ENCODE assay signal across 7 cellular contexts in genomic region chr9:64369644-64370043, GRCh38.
A peak's percentile ranks its signal among the peaks of the same experiment; 100 is the strongest.
DNase-seq lines count a peak whose midpoint lies in the region; ATAC-seq, FAIRE-seq and TF ChIP-seq lines count a peak whose summit lies in the region.
"Not testable (repeated sequence)": the region's sequence is repeated elsewhere in the genome, so short reads cannot be mapped to it uniquely, and the experiment has no call there.

No MANE protein-coding gene starts in this region.

- not testable (repeated sequence) for H3K14ac ChIP-seq in mesenchymal stem cell (ENCODE audit: low read length in 2 of 2)

- not testable (repeated sequence) for H3K4me1 ChIP-seq in GM12878 (ENCODE audit: control insufficient read depth, insufficient read depth, low read length); esophagus squamous epithelium; mesenchymal stem cell (ENCODE audit: control insufficient read depth, insufficient read depth, low read depth, low read length)

- not testable (repeated sequence) for TF ChIP-seq EP300 in GM12878 (IDR thresholded peaks at IDR 0.05; ENCODE audit: borderline replicate concordance in 1 of 2, control insufficient read depth in 1 of 2, low read depth in 2 of 2, low read length in 2 of 2)

- H3K36me3 ChIP-seq in GM06990 (ENCODE audit: control insufficient read depth, insufficient read depth, low read length); WERI-Rb-1; GM12878 (ENCODE audit: control insufficient read depth in 2 of 2, insufficient read depth in 2 of 2, low read length in 1 of 2); esophagus squamous epithelium; mesenchymal stem cell (ENCODE audit: control insufficient read depth in 1 of 2, insufficient read depth in 2 of 2, low read depth in 1 of 2, low read length in 2 of 2): not testable (repeated sequence)

- not testable (repeated sequence) for H3K4me2 ChIP-seq in GM12878 (ENCODE audit: control insufficient read depth, insufficient read depth)
- peak overlapping the region; percentile 45 for H3K4me2 ChIP-seq in mesenchymal stem cell (ENCODE audit: low read length, poor library complexity, severe bottlenecking)

- ATAC-seq in GM12878; stimulated activated effector memory CD8-positive, alpha-beta T cell treated with anti-CD3 and anti-CD28 coated beads, Interleukin-12 subunit alpha, Interleukin-12 subunit beta, amount 100 ng/mL, for 72 hours: not testable (repeated sequence)

- H3K27ac ChIP-seq in WERI-Rb-1; GM12878 (ENCODE audit: control insufficient read depth, insufficient read depth); esophagus squamous epithelium; mesenchymal stem cell (ENCODE audit: low read length, poor library complexity, severe bottlenecking): not testable (repeated sequence)

- TF ChIP-seq POLR2A in GM12878 (IDR thresholded peaks at IDR 0.05; ENCODE audit: low read depth, low read length); esophagus squamous epithelium (IDR thresholded peaks at IDR 0.05): not testable (repeated sequence)

- H3K9me3 ChIP-seq in WERI-Rb-1 (ENCODE audit: severe bottlenecking); GM12878 (replicated peaks; ENCODE audit: control insufficient read depth, insufficient read depth, low read length); esophagus squamous epithelium; mesenchymal stem cell (ENCODE audit: control insufficient read depth, low read length): not testable (repeated sequence)

- intact Hi-C loops in GM12878 (cut with micrococcal nuclease; ENCODE audit: unreplicated experiment); esophagus squamous epithelium (cut with DNase I); posterior vena cava (cut with DNase I): not testable (repeated sequence)

- not testable (repeated sequence) for H4K20me1 ChIP-seq in GM12878 (ENCODE audit: control insufficient read depth, insufficient read depth)

- not testable (repeated sequence) for DNase-seq in GM06990 (ENCODE audit: extremely low read depth, insufficient read length); GM12878 (ENCODE audit: low read depth, low spot score); esophagus squamous epithelium (lab: John Stamatoyannopoulos, UW); mesenchymal stem cell; stimulated activated effector memory CD8-positive, alpha-beta T cell treated with anti-CD3 and anti-CD28 coated beads, Interleukin-12 subunit alpha, Interleukin-12 subunit beta, amount 100 ng/mL, for 72 hours (ENCODE audit: low spot score in 2 of 2)
- peak; percentile 5 for DNase-seq in WERI-Rb-1
- peak; percentile 1 for DNase-seq in posterior vena cava (ENCODE audit: low spot score)

- in situ Hi-C loops in GM12878 (cut with MboI), result not testable (repeated sequence)

- not testable (repeated sequence) for H3K9ac ChIP-seq in GM12878 (ENCODE audit: control insufficient read depth, insufficient read depth, low read length); mesenchymal stem cell (ENCODE audit: low read length)

- H3K18ac ChIP-seq in mesenchymal stem cell (ENCODE audit: low read depth in 1 of 2, low read length in 2 of 2), result not testable (repeated sequence)

- H2BK15ac ChIP-seq in mesenchymal stem cell (ENCODE audit: low read depth, poor library complexity, severe bottlenecking), result not testable (repeated sequence)

- not testable (repeated sequence) for H2BK12ac ChIP-seq in mesenchymal stem cell (ENCODE audit: low read length in 2 of 2)

- peak overlapping the region; percentile 37; the same call in 1 of the 2 replicates for H3K4me3 ChIP-seq in GM06990 (replicated peaks; ENCODE audit: low read depth, low read length)
- H3K4me3 ChIP-seq in WERI-Rb-1 (ENCODE audit: low read depth, low read length); GM12878; mesenchymal stem cell (ENCODE audit: insufficient read depth in 1 of 2, low read depth in 1 of 2, low read length in 2 of 2): not testable (repeated sequence)
- H3K4me3 ChIP-seq in esophagus squamous epithelium, result peak overlapping the region in 3 of 4 donors; percentile 33 to 52 (median 42)

- CTCF ChIA-PET in GM12878 (lab: Yijun Ruan, JAX), result not testable (repeated sequence)

- POLR2A ChIA-PET in GM12878 (lab: Charles Lee), result not testable (repeated sequence)

- not testable (repeated sequence) for H3K79me2 ChIP-seq in GM12878 (ENCODE audit: control insufficient read depth, insufficient read depth, low read length)

- not testable (repeated sequence) for FAIRE-seq in GM12878 (lab: Jason Lieb, UNC)

- SMC1A ChIA-PET in GM12878 (lab: Charles Lee; ENCODE audit: uncharacterized antibody, unreplicated experiment), result not testable (repeated sequence)

- H3K23ac ChIP-seq in mesenchymal stem cell (ENCODE audit: low read length in 2 of 2), result not testable (repeated sequence)

- H3K36me3 Mint-ChIP-seq in stimulated activated effector memory CD8-positive, alpha-beta T cell treated with anti-CD3 and anti-CD28 coated beads, Interleukin-12 subunit alpha, Interleukin-12 subunit beta, amount 100 ng/mL, for 72 hours, result not testable (repeated sequence)

- RAD21 ChIA-PET in GM12878 (lab: Charles Lee; ENCODE audit: unreplicated experiment), result not testable (repeated sequence)

- H3K79me1 ChIP-seq in mesenchymal stem cell (replicated peaks; ENCODE audit: low read length, poor library complexity, severe bottlenecking), result not testable (repeated sequence)

- no CpG with 5 or more reads among the region's 31 CpGs for WGBS in GM12878 (ENCODE audit: insufficient coverage, insufficient replicate concordance, low lambda C conversion rate, missing lambda C conversion rate)
- WGBS in esophagus squamous epithelium, 2 donors, result no CpG with 5 or more reads among the region's 31 CpGs
- whole genome bisulfite sequencing in mesenchymal stem cell, result no CpG with 5 or more reads among the region's 31 CpGs

- not testable (repeated sequence) for H3K9me3 Mint-ChIP-seq in stimulated activated effector memory CD8-positive, alpha-beta T cell treated with anti-CD3 and anti-CD28 coated beads, Interleukin-12 subunit alpha, Interleukin-12 subunit beta, amount 100 ng/mL, for 72 hours

- H3K27me3 ChIP-seq in GM06990 (replicated peaks; ENCODE audit: control insufficient read depth, insufficient read depth, low read length); WERI-Rb-1 (ENCODE audit: insufficient read depth, low read depth, severe bottlenecking); GM12878 (replicated peaks in 1 of 2; ENCODE audit: control insufficient read depth in 2 of 2, insufficient read depth in 2 of 2, low read length in 1 of 2); esophagus squamous epithelium; mesenchymal stem cell (ENCODE audit: control insufficient read depth in 1 of 2, insufficient read depth in 1 of 2, low read length in 2 of 2): not testable (repeated sequence)

- H3K4me1 Mint-ChIP-seq in stimulated activated effector memory CD8-positive, alpha-beta T cell treated with anti-CD3 and anti-CD28 coated beads, Interleukin-12 subunit alpha, Interleukin-12 subunit beta, amount 100 ng/mL, for 72 hours, result not testable (repeated sequence)

- BruUV-seq in GM12878 (replicated peaks; lab: Mats Ljungman, UMichigan), result TSS peak; percentile 43

- TF ChIP-seq RAD21 in GM12878 (IDR thresholded peaks at IDR 0.05; ENCODE audit: insufficient read depth, low read depth, low read length), result not testable (repeated sequence)

- not testable (repeated sequence) for H2AFZ ChIP-seq in GM12878 (ENCODE audit: control insufficient read depth, low read depth, low read length); mesenchymal stem cell (ENCODE audit: low read depth, low read length)

- not testable (repeated sequence) for H2BK5ac ChIP-seq in mesenchymal stem cell (ENCODE audit: low read depth, low read length, poor library complexity, severe bottlenecking)

- H3K4me3 Mint-ChIP-seq in stimulated activated effector memory CD8-positive, alpha-beta T cell treated with anti-CD3 and anti-CD28 coated beads, Interleukin-12 subunit alpha, Interleukin-12 subunit beta, amount 100 ng/mL, for 72 hours, result peak overlapping the region; percentile 34

- not testable (repeated sequence) for H4K91ac ChIP-seq in mesenchymal stem cell (ENCODE audit: low read length)

- not testable (repeated sequence) for H2AK5ac ChIP-seq in mesenchymal stem cell (ENCODE audit: low read length, severe bottlenecking)

- H2BK120ac ChIP-seq in mesenchymal stem cell (ENCODE audit: low read depth, low read length), result not testable (repeated sequence)

- H3K27ac Mint-ChIP-seq in stimulated activated effector memory CD8-positive, alpha-beta T cell treated with anti-CD3 and anti-CD28 coated beads, Interleukin-12 subunit alpha, Interleukin-12 subunit beta, amount 100 ng/mL, for 72 hours, result not testable (repeated sequence)

- H4K8ac ChIP-seq in mesenchymal stem cell (ENCODE audit: low read length), result not testable (repeated sequence)

- not testable (repeated sequence) for H3K4ac ChIP-seq in mesenchymal stem cell (ENCODE audit: low read depth in 1 of 2, low read length in 2 of 2)

- not testable (repeated sequence) for TF ChIP-seq CTCF in GM06990 (IDR thresholded peaks at IDR 0.05; ENCODE audit: insufficient read depth, low read length, poor library complexity, severe bottlenecking); WERI-Rb-1 (IDR thresholded peaks at IDR 0.05; ENCODE audit: low read depth, low read length); GM12878 (IDR thresholded peaks at IDR 0.05 in 2 of 3, conservative IDR thresholded peaks at IDR 0.05 in 1 of 3; ENCODE audit: control insufficient read depth in 2 of 3, extremely low read depth in 1 of 3, insufficient read depth in 1 of 3, low read depth in 3 of 3, low read length in 3 of 3); esophagus squamous epithelium (IDR thresholded peaks at IDR 0.05)
